In the genomic region with DNA sequence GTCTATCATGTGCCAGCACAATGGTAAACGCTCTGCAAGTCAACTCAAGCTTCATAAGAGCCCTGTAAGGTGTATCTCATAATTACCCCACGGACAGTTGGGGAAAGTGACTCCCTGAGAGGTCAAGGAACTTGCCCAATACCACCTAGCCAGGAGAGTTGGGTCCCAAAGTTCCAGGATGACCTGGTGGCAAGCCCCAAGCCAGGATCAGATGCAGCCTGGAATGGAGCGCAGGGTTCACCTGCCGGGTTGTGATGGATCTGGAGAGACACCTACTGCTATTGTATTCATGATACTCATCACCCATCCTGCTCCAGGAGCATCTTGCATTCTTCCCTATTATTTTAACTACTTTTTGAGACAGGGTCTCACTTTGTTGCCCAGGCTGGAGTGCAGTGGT, we compare ENCODE assay signal across 18 cellular contexts. TPM values are rescaled to one million over a fixed set of nuclear protein-coding genes. Genes with fewer than 3 reads are reported as not detected.
DNase-seq lines count a peak whose midpoint lies in the region; ATAC-seq and TF ChIP-seq lines count a peak whose summit lies in the region.
"Had no signal": no experiment of that assay in that cellular context is flagged by ENCODE, and none has a peak within 500 bp of the region (broad histone marks: within the 10 kb centered on the region; RNA-seq: fewer than 3 reads in every experiment).

No MANE protein-coding gene starts in this region.

- CTCF ChIA-PET in activated B cell treated with CpG ODN at 0.5 μM for 24 hours (lab: Charles Lee): no interaction called here

- H3K36me3 ChIP-seq in Peyer's patch (peaks cover 0 to 10% (median 0%) of the 10 kb centered on the region in 3 donors), testis (ENCODE audit: low read depth, missing control alignments) (no peaks in the 10 kb centered on the region), thyroid gland (peaks cover 3 to 9% of the 10 kb centered on the region in 2 donors)
- H3K36me3 ChIP-seq: BE2C had no signal

- H3K27ac ChIP-seq in Peyer's patch: no peak overlapping the region
- H3K27ac ChIP-seq in testis: no peak overlapping the region
- H3K27ac ChIP-seq in thyroid gland: no peak overlapping the region

- ATAC-seq in activated B cell treated with CpG ODN at 0.5 μM for 24 hours (ENCODE audit: low read depth) (no peak), HG03280 (IDR thresholded peaks at IDR 0.05; ENCODE audit: unreplicated experiment) (no peak)
- ATAC-seq: GM23338 had no signal

- H3K4me3 Mint-ChIP-seq in activated B cell treated with CpG ODN at 0.5 μM for 24 hours: no peak overlapping the region
- H3K4me3 Mint-ChIP-seq: CD4-positive, alpha-beta T cell; GM23338 had no signal

- H3K9me3 ChIP-seq in Peyer's patch: no peaks in the 10 kb centered on the region
- no peaks in the 10 kb centered on the region for H3K9me3 ChIP-seq in testis
- no peaks in the 10 kb centered on the region for H3K9me3 ChIP-seq in thyroid gland
- H3K9me3 ChIP-seq: BE2C, Caco-2 had no signal

- no peak overlapping the region for H3K27ac Mint-ChIP-seq in activated B cell treated with CpG ODN at 0.5 μM for 24 hours
- H3K27ac Mint-ChIP-seq: CD4-positive, alpha-beta T cell; GM23338 had no signal

- H3K27me3 ChIP-seq in Peyer's patch (no peaks in the 10 kb centered on the region), testis (no peaks in the 10 kb centered on the region), thyroid gland (no peaks in the 10 kb centered on the region)
- H3K27me3 ChIP-seq: BE2C had no signal

- no peaks in the 10 kb centered on the region for H3K4me1 ChIP-seq in Peyer's patch
- H3K4me1 ChIP-seq in testis: peaks cover 36% of the 10 kb centered on the region
- H3K4me1 ChIP-seq in thyroid gland: no peaks in the 10 kb centered on the region
- H3K4me1 ChIP-seq: BE2C had no signal

- H3K9me3 Mint-ChIP-seq in activated B cell treated with CpG ODN at 0.5 μM for 24 hours: peaks cover 2% of the 10 kb centered on the region
- H3K9me3 Mint-ChIP-seq: CD4-positive, alpha-beta T cell; GM23338 had no signal

- intact Hi-C loops in activated B cell treated with CpG ODN at 0.5 μM for 24 hours (cut with micrococcal nuclease): no loop called here
- intact Hi-C loops in testis (cut with DNase I; ENCODE audit: low total_unique reads): no loop called here
- intact Hi-C loops in thyroid gland (cut with DNase I): no loop called here

- no peak for TF ChIP-seq POLR2A in Peyer's patch (IDR thresholded peaks at IDR 0.05)
- TF ChIP-seq POLR2A in testis (IDR thresholded peaks at IDR 0.05): no peak
- no peak for TF ChIP-seq POLR2A in thyroid gland (IDR thresholded peaks at IDR 0.05)

- H3K27me3 Mint-ChIP-seq in activated B cell treated with CpG ODN at 0.5 μM for 24 hours: no peaks in the 10 kb centered on the region
- H3K27me3 Mint-ChIP-seq: CD4-positive, alpha-beta T cell had no signal

- H3K4me3 ChIP-seq in Peyer's patch (no peak overlapping the region), testis (no peak overlapping the region), thyroid gland (replicated peaks in 1 of 3) (no peak overlapping the region)
- H3K4me3 ChIP-seq: GM23338 had no signal

- POLR2A ChIA-PET in activated B cell treated with CpG ODN at 0.5 μM for 24 hours (lab: Charles Lee): no interaction called here

- peaks cover 19% of the 10 kb centered on the region for H3K36me3 Mint-ChIP-seq in activated B cell treated with CpG ODN at 0.5 μM for 24 hours (ENCODE audit: low read depth)

- 91 to 94% methylated on average over 4 of the region's 4 CpGs for WGBS in testis, 2 donors
- WGBS in thyroid gland, 2 donors: 86 to 90% methylated on average over 4 of the region's 4 CpGs

- DNase-seq in Peyer's patch (peak in 2 of 3 donors; percentile 10), activated B cell treated with CpG ODN at 0.5 μM for 24 hours (peak; percentile 0), islet precursor cell (peak; percentile 6), testis (peak; percentile 4), retina (no peak), thyroid gland (no peak)
- DNase-seq: ACHN; BE2C; C1 segment of cervical spinal cord; Caco-2; CD4-positive, alpha-beta T cell; DMS153; DMS79; GDM1; HCEC 1CT; IMR-90 had no signal

- TF ChIP-seq CTCF in Peyer's patch (IDR thresholded peaks at IDR 0.05) (no peak), activated B cell treated with CpG ODN at 0.5 μM for 24 hours (IDR thresholded peaks at IDR 0.05) (no peak), testis (IDR thresholded peaks at IDR 0.05) (no peak), thyroid gland (IDR thresholded peaks at IDR 0.05) (no peak)

- no peaks in the 10 kb centered on the region for H3K4me1 Mint-ChIP-seq in activated B cell treated with CpG ODN at 0.5 μM for 24 hours

RNA-seq across cellular contexts. Expression of gene ZBTB49, which starts 36.1 kb away (rescaled TPM):
- 10 to 100 TPM in 2 of 4 donors, 1 to 10 TPM in 2; 3.3 to 17.0 (median 11.7) TPM for total RNA-seq in Peyer's patch
- 7.2 and 11.6 TPM in 2 replicates for total RNA-seq in activated B cell treated with CpG ODN at 0.5 μM for 24 hours
- 10 to 100 TPM; 14.0 to 26.7 TPM for total RNA-seq in testis
- 10.2 TPM for polyA plus RNA-seq in testis (ENCODE audit: insufficient read depth, low read depth, low replicate concordance)
- total RNA-seq in thyroid gland: 10 to 100 TPM in 2 of 4 donors, 1 to 10 TPM in 2; 7.5 to 21.7 (median 9.2) TPM

RNA-seq across cellular contexts. Expression of gene LYAR, which starts 36.2 kb away (rescaled TPM):
- total RNA-seq in Peyer's patch: 1 to 10 TPM; 2.8 to 6.3 (median 4.4) TPM
- 15.9 and 20.9 TPM in 2 replicates for total RNA-seq in activated B cell treated with CpG ODN at 0.5 μM for 24 hours
- 10 to 100 TPM; 53.8 to 63.2 TPM for total RNA-seq in testis
- polyA plus RNA-seq in testis (ENCODE audit: insufficient read depth, low read depth, low replicate concordance): 132 TPM
- 10 to 100 TPM in 3 of 4 donors, 1 to 10 TPM in 1; 4.5 to 13.0 (median 10.4) TPM for total RNA-seq in thyroid gland

Comparison
In these comparisons a context has a peak if more than half of its experiments do, and no peak if none do; other contexts are left out.
1. DNase-seq: peak in Peyer's patch (2 of 3), activated B cell treated with CpG ODN at 0.5 μM for 24 hours (single experiment), islet precursor cell (single experiment) and testis (single experiment); none in retina (single experiment) and thyroid gland (0 of 2).